Comparison of ENCODE assay signal across 1 cellular context in the genomic region with DNA sequence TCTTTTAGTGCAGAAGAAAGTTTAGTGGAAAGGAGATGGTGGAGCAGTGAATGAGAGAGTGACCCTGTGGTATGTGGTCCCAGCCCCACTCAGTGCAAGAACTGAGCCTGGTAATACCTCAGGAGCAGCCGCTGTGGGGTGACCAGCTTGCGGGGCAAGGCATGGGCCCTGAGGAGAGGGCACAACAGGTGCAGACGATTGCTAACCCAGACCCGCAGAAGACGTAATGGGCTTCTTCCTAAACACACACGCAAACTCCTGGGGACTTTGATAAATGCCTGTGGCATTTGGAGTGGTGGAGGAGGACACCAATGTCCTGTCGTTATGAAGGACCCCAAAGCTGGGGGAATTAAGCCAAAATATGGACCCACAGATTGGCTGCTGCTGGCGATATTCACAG.
TF ChIP-seq lines count a peak whose summit lies in the region.

No MANE protein-coding gene starts in this region.

TF ChIP-seq in H1, 55 proteins besides CTCF, POLR2A, EP300 and RAD21 (continued from another document):
- TF ChIP-seq, protein P1, sequence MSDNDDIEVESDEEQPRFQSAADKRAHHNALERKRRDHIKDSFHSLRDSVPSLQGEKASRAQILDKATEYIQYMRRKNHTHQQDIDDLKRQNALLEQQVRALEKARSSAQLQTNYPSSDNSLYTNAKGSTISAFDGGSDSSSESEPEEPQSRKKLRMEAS (IDR thresholded peaks at IDR 0.05): no peak
- TF ChIP-seq RNF2 (IDR thresholded peaks at IDR 0.05; ENCODE audit: borderline replicate concordance, low read depth, low read length, missing control alignments, poor library complexity, severe bottlenecking) (no peak), SP4 (IDR thresholded peaks at IDR 0.05; ENCODE audit: low read length) (no peak), TEAD4 (IDR thresholded peaks at IDR 0.05; ENCODE audit: low read depth, low read length) (no peak), RBBP5 (IDR thresholded peaks at IDR 0.05; ENCODE audit: borderline replicate concordance, low read depth, low read length) (no peak)
